In the genomic region with DNA sequence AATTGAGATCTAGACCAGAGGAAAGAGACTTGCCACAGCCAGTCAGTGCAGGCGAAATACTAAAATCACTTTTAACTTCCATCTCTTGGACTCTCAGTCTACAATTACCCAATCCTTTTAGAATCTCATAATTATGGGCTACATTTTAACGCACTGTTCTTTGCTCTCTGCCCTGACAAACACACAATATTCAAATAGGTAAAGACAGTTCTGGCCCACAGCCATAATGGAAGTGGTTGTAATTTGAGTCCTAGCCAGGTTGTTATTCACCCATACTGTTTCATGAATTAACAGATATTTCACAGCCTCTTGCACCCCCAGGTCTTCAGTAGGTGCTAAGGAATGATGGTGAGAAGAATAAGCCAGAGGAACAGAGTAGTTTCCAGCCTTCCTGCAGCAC, we compare ENCODE assay signal across 11 cellular contexts. TPM values are rescaled to one million over a fixed set of nuclear protein-coding genes. Genes with fewer than 3 reads are reported as not detected.
DNase-seq lines count a peak whose midpoint lies in the region; ATAC-seq and TF ChIP-seq lines count a peak whose summit lies in the region.
"Had no signal": no experiment of that assay in that cellular context is flagged by ENCODE, and none has a peak within 500 bp of the region (broad histone marks: within the 10 kb centered on the region; RNA-seq: fewer than 3 reads in every experiment).

No MANE protein-coding gene starts in this region.

- no peak overlapping the region for H3K27ac ChIP-seq in lower lobe of right lung
- H3K27ac ChIP-seq in left ventricle myocardium inferior (replicated peaks), result no peak overlapping the region

- H3K27me3 ChIP-seq in lower lobe of right lung (ENCODE audit: low read depth) (no peaks in the 10 kb centered on the region), left ventricle myocardium inferior (ENCODE audit: low read depth) (peaks cover 26% of the 10 kb centered on the region)

- DNase-seq in DMS153 (lab: John Stamatoyannopoulos, UW), result peak; percentile 44
- peak; percentile 29 for DNase-seq in NCI-H774 (lab: John Stamatoyannopoulos, UW)
- no peak for DNase-seq in lower lobe of right lung
- no peak for DNase-seq in NK-92 treated with Interleukin-12 subunit alpha and Interleukin-12 subunit beta, amount 100 ng/mL, for 24 hours (lab: John Stamatoyannopoulos, UW)
- no peak for DNase-seq in ecto neural progenitor cell (ENCODE audit: low spot score)
- DNase-seq in left ventricle myocardium inferior, result no peak
- DNase-seq: activated CD4-positive, alpha-beta T cell treated with anti-CD3 and anti-CD28 coated beads, Interleukin-2, amount 50 U/mL, for 48 hours; HFFc6 had no signal

- peak overlapping the region; percentile 60 for H3K4me3 ChIP-seq in lower lobe of right lung
- no peak overlapping the region for H3K4me3 ChIP-seq in left ventricle myocardium inferior

- ATAC-seq in HG03354 (IDR thresholded peaks at IDR 0.05; ENCODE audit: poor library complexity, severe bottlenecking, unreplicated experiment) (peak; percentile 39), lower lobe of right lung (peak; percentile 32 to 45), GM21515 (IDR thresholded peaks at IDR 0.05; ENCODE audit: unreplicated experiment) (no peak)

- TF ChIP-seq CTCF in lower lobe of right lung (IDR thresholded peaks at IDR 0.05), result no peak
- no peak for TF ChIP-seq CTCF in left ventricle myocardium inferior (IDR thresholded peaks at IDR 0.05; ENCODE audit: borderline replicate concordance)

- intact Hi-C loops in lower lobe of right lung (cut with DNase I) (loop anchor here (10.0 kb wide), 1 partner anchor 92 kb away; no protein-coding TSS in a partner anchor), left ventricle myocardium inferior (cut with micrococcal nuclease) (no loop called here)

- H3K36me3 ChIP-seq in lower lobe of right lung (no peaks in the 10 kb centered on the region), left ventricle myocardium inferior (no peaks in the 10 kb centered on the region)

- H3K4me1 ChIP-seq in lower lobe of right lung (no peaks in the 10 kb centered on the region), left ventricle myocardium inferior (peaks cover 12% of the 10 kb centered on the region)

- no peaks in the 10 kb centered on the region for H3K9me3 ChIP-seq in lower lobe of right lung
- no peaks in the 10 kb centered on the region for H3K9me3 ChIP-seq in left ventricle myocardium inferior (replicated peaks)

RNA-seq across cellular contexts. Expression of gene C11orf97, which starts 0.8 kb away (rescaled TPM):
- total RNA-seq in lower lobe of right lung, result 2.5 TPM
- total RNA-seq in left ventricle myocardium inferior, result not detected
- total RNA-seq: HFFc6, NCI-H460 had no signal

RNA-seq across cellular contexts. Expression of gene ANKRD49, which starts 19.3 kb away (rescaled TPM):
- total RNA-seq in lower lobe of right lung (14.7 TPM), left ventricle myocardium inferior (4.4 TPM)

RNA-seq across cellular contexts. Expression of gene MRE11, which starts 19.4 kb away (rescaled TPM):
- total RNA-seq in lower lobe of right lung (17.6 TPM), left ventricle myocardium inferior (7.3 TPM)

RNA-seq across cellular contexts. Expression of gene FUT4, which starts 30.6 kb away (rescaled TPM):
- total RNA-seq in lower lobe of right lung, result 7.1 TPM
- total RNA-seq in left ventricle myocardium inferior, result 1.4 TPM

RNA-seq across cellular contexts. Expression of gene PIWIL4, which starts 54.1 kb away (rescaled TPM):
- total RNA-seq in lower lobe of right lung (1.9 TPM), left ventricle myocardium inferior (0.66 TPM)

Comparison
In these comparisons a context has a peak if more than half of its experiments do, and no peak if none do; other contexts are left out.
1. DNase-seq: peak in DMS153 (single experiment) and NCI-H774 (single experiment); none in lower lobe of right lung (single experiment), NK-92 treated with Interleukin-12 subunit alpha and Interleukin-12 subunit beta, amount 100 ng/mL, for 24 hours (single experiment), ecto neural progenitor cell (single experiment) and left ventricle myocardium inferior (single experiment).